ENCODE assay signal across 17 cellular contexts in genomic region chr9:120846906-120847305, GRCh38. TPM values are rescaled to one million over a fixed set of nuclear protein-coding genes. Genes with fewer than 3 reads are reported as not detected.
DNase-seq lines count a peak whose midpoint lies in the region; ATAC-seq and TF ChIP-seq lines count a peak whose summit lies in the region.
"Had no signal": no experiment of that assay in that cellular context is flagged by ENCODE, and none has a peak within 500 bp of the region (broad histone marks: within the 10 kb centered on the region; RNA-seq: fewer than 3 reads in every experiment).

No MANE protein-coding gene starts in this region.

- peak overlapping the region; percentile 64 for H3K4me3 Mint-ChIP-seq in CD8-positive, alpha-beta T cell
- no peak overlapping the region for H3K4me3 Mint-ChIP-seq in GM23338

- no peaks in the 10 kb centered on the region for H3K27me3 Mint-ChIP-seq in CD8-positive, alpha-beta T cell (ENCODE audit: low read depth)
- H3K27me3 Mint-ChIP-seq in GM23338 (ENCODE audit: insufficient read depth, low read depth, poor library complexity): peaks cover 7% of the 10 kb centered on the region

- peak overlapping the region; percentile 12 for H3K4me3 ChIP-seq in CD8-positive, alpha-beta T cell (ENCODE audit: low read depth, low read length)
- H3K4me3 ChIP-seq in GM23338 (no peak overlapping the region), fibroblast of villous mesenchyme (ENCODE audit: low read depth, low read length) (no peak overlapping the region), right lobe of liver (no peak overlapping the region), heart left ventricle (no peak overlapping the region)
- H3K4me3 ChIP-seq: BLaER1, SJCRH30, upper lobe of left lung had no signal

- no peaks in the 10 kb centered on the region for H3K9me2 ChIP-seq in GM23338 (ENCODE audit: insufficient read depth)

- H3K4me1 Mint-ChIP-seq in CD8-positive, alpha-beta T cell (ENCODE audit: low read depth): peaks cover 76% of the 10 kb centered on the region
- H3K4me1 Mint-ChIP-seq in GM23338: peaks cover 22% of the 10 kb centered on the region

- H3K9me3 Mint-ChIP-seq in CD8-positive, alpha-beta T cell: no peaks in the 10 kb centered on the region
- H3K9me3 Mint-ChIP-seq in GM23338: no peaks in the 10 kb centered on the region
- no peaks in the 10 kb centered on the region for H3K9me3 Mint-ChIP-seq in activated naive CD4-positive, alpha-beta T cell treated with anti-CD3 and anti-CD28 coated beads, Interleukin-2, amount 50 U/mL, for 72 hours

- no peak overlapping the region for H2AFZ ChIP-seq in GM23338

- H3K79me2 ChIP-seq in GM23338 (replicated peaks; ENCODE audit: insufficient read depth): peaks cover 24% of the 10 kb centered on the region

- WGBS in right lobe of liver (ENCODE audit: insufficient coverage, low coverage, low lambda C conversion rate, missing lambda C conversion rate): 86% methylated on average over 1 of the region's 1 CpG
- 81 to 93% (median 88%) methylated on average over 1 of the region's 1 CpG for WGBS in heart left ventricle, 4 donors

- H3K27ac Mint-ChIP-seq in CD8-positive, alpha-beta T cell: peak overlapping the region; percentile 98
- no peak overlapping the region for H3K27ac Mint-ChIP-seq in GM23338
- H3K27ac Mint-ChIP-seq in activated naive CD4-positive, alpha-beta T cell treated with anti-CD3 and anti-CD28 coated beads, Interleukin-2, amount 50 U/mL, for 72 hours: peak overlapping the region; percentile 95 to 98

- peak overlapping the region; percentile 53 for H3K27ac ChIP-seq in CD8-positive, alpha-beta T cell (ENCODE audit: low read depth, low read length)
- peak overlapping the region; percentile 74; the same call in 1 of the 2 replicates for H3K27ac ChIP-seq in GM23338 (ENCODE audit: low read depth)
- H3K27ac ChIP-seq in right lobe of liver: no peak overlapping the region
- H3K27ac ChIP-seq in heart left ventricle: no peak overlapping the region
- H3K27ac ChIP-seq: BLaER1, SJCRH30, upper lobe of left lung had no signal

- H3F3A ChIP-seq in GM23338 (replicated peaks; ENCODE audit: low read depth): no peaks in the 10 kb centered on the region

- CTCF ChIA-PET in CD8-positive, alpha-beta T cell (lab: Charles Lee): interaction anchor here (0.6 to 1.9 kb wide), 8 partner anchors 9 to 213 kb away, joined by 3 to 6 read pairs (median 4); no protein-coding TSS in a partner anchor

- TF ChIP-seq CTCF in CD8-positive, alpha-beta T cell (IDR thresholded peaks at IDR 0.05): no peak
- TF ChIP-seq CTCF in GM23338 (conservative IDR thresholded peaks at IDR 0.05; ENCODE audit: low read depth in 2 of 2) (no peak), fibroblast of villous mesenchyme (IDR thresholded peaks at IDR 0.05; ENCODE audit: insufficient read depth, low read depth, low read length) (no peak), right lobe of liver (IDR thresholded peaks at IDR 0.05) (no peak), heart left ventricle (IDR thresholded peaks at IDR 0.05) (no peak)

- H3K4me1 ChIP-seq in CD8-positive, alpha-beta T cell (ENCODE audit: insufficient read depth, low read length): peaks cover 55% of the 10 kb centered on the region
- H3K4me1 ChIP-seq in GM23338 (ENCODE audit: insufficient read depth): peaks cover 19% of the 10 kb centered on the region
- peaks cover 0 to 6% (median 0%) of the 10 kb centered on the region in 4 donors for H3K4me1 ChIP-seq in right lobe of liver
- peaks cover 0 to 30% (median 11%) of the 10 kb centered on the region in 12 donors for H3K4me1 ChIP-seq in heart left ventricle
- H3K4me1 ChIP-seq: SJCRH30 had no signal

- POLR2A ChIA-PET in CD8-positive, alpha-beta T cell (lab: Charles Lee): interaction anchor here (0.8 to 2.3 kb wide), 14 partner anchors 10 to 355 kb away, joined by 3 to 14 read pairs (median 4); partner anchors contain the start of genes FBXW2 and RAB14

- DNase-seq in CD8-positive, alpha-beta T cell: no peak
- peak; percentile 27 for DNase-seq in GM23338 (ENCODE audit: low spot score)
- DNase-seq in activated naive CD4-positive, alpha-beta T cell treated with anti-CD3 and anti-CD28 coated beads, Interleukin-2, amount 50 U/mL, for 72 hours (ENCODE audit: low spot score in 2 of 2): no peak
- DNase-seq in fibroblast of villous mesenchyme (ENCODE audit: low read depth): peak; percentile 19
- no peak for DNase-seq in GDM1 (lab: John Stamatoyannopoulos, UW)
- DNase-seq in right lobe of liver: no peak
- DNase-seq in heart left ventricle: no peak
- DNase-seq: caudate nucleus, DND-41, foreskin fibroblast, left ventricle myocardium superior, NCI-H1930, NCI-H510A, SJCRH30, upper lobe of left lung had no signal

- no peak overlapping the region for H3K4me2 ChIP-seq in GM23338
- H3K4me2 ChIP-seq: BLaER1 had no signal

- H3K27me3 ChIP-seq in CD8-positive, alpha-beta T cell (ENCODE audit: insufficient read depth, low read length): no peaks in the 10 kb centered on the region
- no peaks in the 10 kb centered on the region for H3K27me3 ChIP-seq in GM23338 (ENCODE audit: insufficient read depth)
- H3K27me3 ChIP-seq in right lobe of liver: no peaks in the 10 kb centered on the region
- H3K27me3 ChIP-seq in heart left ventricle: no peaks in the 10 kb centered on the region
- H3K27me3 ChIP-seq: SJCRH30, upper lobe of left lung had no signal

- no peaks in the 10 kb centered on the region for H4K20me1 ChIP-seq in GM23338 (replicated peaks; ENCODE audit: insufficient read depth)
- H4K20me1 ChIP-seq: BLaER1 had no signal

- H3K9me3 ChIP-seq in CD8-positive, alpha-beta T cell (ENCODE audit: low read length): no peaks in the 10 kb centered on the region
- H3K9me3 ChIP-seq in right lobe of liver (no peaks in the 10 kb centered on the region), heart left ventricle (peaks cover 0 to 6% (median 0%) of the 10 kb centered on the region in 12 donors)
- H3K9me3 ChIP-seq: SJCRH30, upper lobe of left lung had no signal

- TF ChIP-seq POLR2A in right lobe of liver (IDR thresholded peaks at IDR 0.05) (no peak), heart left ventricle (IDR thresholded peaks at IDR 0.05) (no peak)

- intact Hi-C loops in CD8-positive, alpha-beta T cell (cut with DNase I, micrococcal nuclease): loop anchor here in 1 of 2 experiments (5.0 kb wide), 1 partner anchor 230 kb away; no protein-coding TSS in a partner anchor
- intact Hi-C loops in right lobe of liver (cut with DNase I) (no loop called here), heart left ventricle (cut with DNase I) (loop anchor here in 2 of 10 donors (10.0 kb wide), 1 partner anchor 88 kb away; no protein-coding TSS in a partner anchor)

- no peak for ATAC-seq in CD8-positive, alpha-beta T cell
- ATAC-seq in GM23338: no peak
- no peak for ATAC-seq in activated naive CD4-positive, alpha-beta T cell treated with anti-CD3 and anti-CD28 coated beads, Interleukin-2, amount 50 U/mL, for 72 hours
- no peak for ATAC-seq in right lobe of liver
- no peak for ATAC-seq in esophagus mucosa
- no peak for ATAC-seq in heart left ventricle
- ATAC-seq: left ventricle myocardium superior had no signal

- peaks cover 78% of the 10 kb centered on the region for H3K36me3 Mint-ChIP-seq in CD8-positive, alpha-beta T cell
- H3K36me3 Mint-ChIP-seq in GM23338 (ENCODE audit: low read depth): peaks cover 14% of the 10 kb centered on the region
- H3K36me3 Mint-ChIP-seq in activated naive CD4-positive, alpha-beta T cell treated with anti-CD3 and anti-CD28 coated beads, Interleukin-2, amount 50 U/mL, for 72 hours: peaks cover 18 to 44% of the 10 kb centered on the region in 2 donors

- H3K36me3 ChIP-seq in CD8-positive, alpha-beta T cell (ENCODE audit: insufficient read depth, low read length): no peaks in the 10 kb centered on the region
- H3K36me3 ChIP-seq in GM23338 (ENCODE audit: insufficient read depth): no peaks in the 10 kb centered on the region
- peaks cover 0 to 5% (median 0%) of the 10 kb centered on the region in 4 donors for H3K36me3 ChIP-seq in right lobe of liver
- H3K36me3 ChIP-seq in heart left ventricle: peaks cover 0 to 47% (median 14%) of the 10 kb centered on the region in 9 donors
- H3K36me3 ChIP-seq: BLaER1, SJCRH30 had no signal

TF ChIP-seq in GM23338, 12 proteins besides CTCF, POLR2A, EP300 and RAD21:
- no peak for TF ChIP-seq POLR2AphosphoS5 (IDR thresholded peaks at IDR 0.05; ENCODE audit: low read depth)
TF ChIP-seq in GM23338: peak in this region for 0.

RNA-seq across cellular contexts. Expression of gene PSMD5, which starts 4.2 kb away (rescaled TPM):
- total RNA-seq in CD8-positive, alpha-beta T cell: 10 to 100 TPM; 38.5 to 58.2 TPM
- 40.5 and 49.4 TPM in 2 replicates for total RNA-seq in GM23338 (2014; rRNA removed; shearing (Covaris generic))
- polyA plus RNA-seq in GM23338 (2016; fragmentation: Nextera tagmentation; extraction: Ambion mirVana) (21.9 and 23.9 TPM in 2 replicates), heart left ventricle (10 to 100 TPM in 1 of 2 donors, 1 to 10 TPM in 1; 4.8 to 16.5 TPM)
- total RNA-seq in activated naive CD4-positive, alpha-beta T cell treated with anti-CD3 and anti-CD28 coated beads, Interleukin-2, amount 50 U/mL, for 72 hours: 10 to 100 TPM; 74.9 to 75.2 TPM
- total RNA-seq in fibroblast of villous mesenchyme (35.1 and 50.1 TPM in 2 replicates), right lobe of liver (10 to 100 TPM; 14.1 to 29.2 (median 21.5) TPM), esophagus mucosa (45.2 TPM), heart left ventricle (10 to 100 TPM; 10.2 to 17.9 (median 13.4) TPM)

RNA-seq across cellular contexts. Expression of gene PHF19, which starts 30.1 kb away (rescaled TPM):
- total RNA-seq in CD8-positive, alpha-beta T cell: 10 to 100 TPM; 47.3 to 48.5 TPM
- total RNA-seq in GM23338 (2014; rRNA removed; shearing (Covaris generic)): 31.0 and 33.7 TPM in 2 replicates
- polyA plus RNA-seq in GM23338 (2016; fragmentation: Nextera tagmentation; extraction: Ambion mirVana): 13.1 and 16.8 TPM in 2 replicates
- 100 to 1,000 TPM; 305 to 312 TPM for total RNA-seq in activated naive CD4-positive, alpha-beta T cell treated with anti-CD3 and anti-CD28 coated beads, Interleukin-2, amount 50 U/mL, for 72 hours
- total RNA-seq in fibroblast of villous mesenchyme: 27.1 and 35.8 TPM in 2 replicates
- 1 to 10 TPM; 2.2 to 8.0 (median 5.2) TPM for total RNA-seq in right lobe of liver
- 25.3 TPM for total RNA-seq in esophagus mucosa
- total RNA-seq in heart left ventricle: 10 to 100 TPM in 8 of 9 donors, 1 to 10 TPM in 1; 9.6 to 28.0 (median 12.5) TPM
- polyA plus RNA-seq in heart left ventricle: 10 to 100 TPM; 11.0 to 15.4 TPM

RNA-seq across cellular contexts. Expression of gene FBXW2, which starts 53.7 kb away (rescaled TPM):
- total RNA-seq in CD8-positive, alpha-beta T cell: 10 to 100 TPM; 51.9 to 54.7 TPM
- 47.6 and 55.2 TPM in 2 replicates for total RNA-seq in GM23338 (2014; rRNA removed; shearing (Covaris generic))
- polyA plus RNA-seq in GM23338 (2016; fragmentation: Nextera tagmentation; extraction: Ambion mirVana) (7.4 and 10.0 TPM in 2 replicates), heart left ventricle (10 to 100 TPM in 1 of 2 donors, 1 to 10 TPM in 1; 7.9 to 24.5 TPM)
- 10 to 100 TPM; 69.9 to 70.2 TPM for total RNA-seq in activated naive CD4-positive, alpha-beta T cell treated with anti-CD3 and anti-CD28 coated beads, Interleukin-2, amount 50 U/mL, for 72 hours
- total RNA-seq in fibroblast of villous mesenchyme (35.4 and 41.5 TPM in 2 replicates), right lobe of liver (10 to 100 TPM; 26.5 to 42.5 (median 35.6) TPM), esophagus mucosa (34.7 TPM), heart left ventricle (10 to 100 TPM; 27.0 to 58.7 (median 42.0) TPM)

Comparison
In these comparisons a context has a peak if more than half of its experiments do, and no peak if none do; other contexts are left out.
1. DNase-seq: peak in GM23338 (single experiment) and fibroblast of villous mesenchyme (single experiment); none in CD8-positive, alpha-beta T cell (0 of 7), activated naive CD4-positive, alpha-beta T cell treated with anti-CD3 and anti-CD28 coated beads, Interleukin-2, amount 50 U/mL, for 72 hours (0 of 2), GDM1 (single experiment), right lobe of liver (0 of 3) and heart left ventricle (0 of 5).
2. H3K27ac ChIP-seq: peak in CD8-positive, alpha-beta T cell (single experiment) and GM23338 (single experiment); none in right lobe of liver (0 of 3) and heart left ventricle (0 of 12).